11 cellular contexts compared by ENCODE assay signal in the genomic region with DNA sequence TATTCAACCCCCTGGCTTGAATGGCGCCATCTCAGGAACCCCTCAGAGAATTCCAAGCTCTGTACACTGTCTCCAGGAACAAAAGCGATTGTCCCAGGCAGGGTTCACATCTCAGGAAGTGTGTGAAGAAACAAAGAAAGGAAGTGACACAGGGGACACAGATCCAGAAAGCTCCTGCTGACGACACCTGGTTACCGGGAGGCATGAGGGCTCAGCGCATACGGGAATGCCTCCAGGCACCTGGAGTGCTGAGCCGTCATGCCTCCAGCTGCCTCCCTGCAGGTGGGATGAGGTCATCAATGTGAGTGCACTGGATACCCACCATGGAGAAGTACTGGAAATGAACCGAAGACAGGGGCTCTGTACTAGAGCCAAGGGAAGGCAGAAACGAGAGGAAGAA. TPM values are rescaled to one million over a fixed set of nuclear protein-coding genes. Genes with fewer than 3 reads are reported as not detected.
DNase-seq lines count a peak whose midpoint lies in the region; ATAC-seq and TF ChIP-seq lines count a peak whose summit lies in the region.
"Had no signal": no experiment of that assay in that cellular context is flagged by ENCODE, and none has a peak within 500 bp of the region (broad histone marks: within the 10 kb centered on the region; RNA-seq: fewer than 3 reads in every experiment).

No MANE protein-coding gene starts in this region.

- H3K4me3 ChIP-seq in BLaER1 treated with 17β-estradiol and CSF1 and Interleukin-3, amounts not matched to agents 10 nM and 100 nM = no peak overlapping the region
- H3K4me3 ChIP-seq in HUES48 (ENCODE audit: low read depth, low read length) (no peak overlapping the region), liver (ENCODE audit: low read depth in 1 of 3, low read length in 3 of 3) (no peak overlapping the region)

- peaks cover 59 to 96% (median 90%) of the 10 kb centered on the region in 10 experiments for H3K4me1 ChIP-seq in BLaER1 treated with 17β-estradiol and CSF1 and Interleukin-3, amounts not matched to agents 10 nM and 100 nM
- H3K4me1 ChIP-seq in HUES48 (ENCODE audit: control insufficient read depth, insufficient read depth, low read length) = peaks cover 44% of the 10 kb centered on the region
- H3K4me1 ChIP-seq in liver (ENCODE audit: control insufficient read depth in 4 of 4, insufficient read depth in 4 of 4, low read length in 3 of 4) = peaks cover 9 to 62% (median 50%) of the 10 kb centered on the region in 4 donors

- no peak for DNase-seq in NCI-H1092 treated with DMSO at 0.1 percent for 48 hours (lab: John Stamatoyannopoulos, UW)
- no peak for DNase-seq in HCEC 1CT
- no peak for DNase-seq in nephron progenitor cell
- DNase-seq: activated B cell treated with CpG ODN at 0.5 μM for 24 hours, occipital lobe had no signal

- peak overlapping the region in 6 of 11 experiments; percentile 73 to 88 (median 80); a peak in 10 of 22 replicates for H3K27ac ChIP-seq in BLaER1 treated with 17β-estradiol and CSF1 and Interleukin-3, amounts not matched to agents 10 nM and 100 nM
- H3K27ac ChIP-seq in HUES48 (ENCODE audit: low read depth, low read length) (peak overlapping the region; percentile 57), liver (ENCODE audit: low read depth in 1 of 2, low read length in 2 of 2) (peak overlapping the region; percentile 15 to 57)

- peaks cover 0 to 28% (median 3%) of the 10 kb centered on the region in 11 experiments; a peak in 4 of 22 replicates for H3K36me3 ChIP-seq in BLaER1 treated with 17β-estradiol and CSF1 and Interleukin-3, amounts not matched to agents 10 nM and 100 nM
- no peaks in the 10 kb centered on the region for H3K36me3 ChIP-seq in HUES48 (ENCODE audit: control insufficient read depth, insufficient read depth, low read length)
- peaks cover 0 to 3% (median 0%) of the 10 kb centered on the region in 4 donors for H3K36me3 ChIP-seq in liver (ENCODE audit: control insufficient read depth in 4 of 4, insufficient read depth in 3 of 4, low read depth in 1 of 4, low read length in 3 of 4)

- H3K4me3 Mint-ChIP-seq in activated naive CD8-positive, alpha-beta T cell = no peak overlapping the region
- H3K4me3 Mint-ChIP-seq in nephron progenitor cell = no peak overlapping the region
- H3K4me3 Mint-ChIP-seq: activated B cell treated with CpG ODN at 0.5 μM for 24 hours had no signal

- 85% methylated on average over 9 of the region's 9 CpGs for WGBS in liver

- peaks cover 0 to 8% (median 0%) of the 10 kb centered on the region in 11 experiments; a peak in 2 of 22 replicates for H4K20me1 ChIP-seq in BLaER1 treated with 17β-estradiol and CSF1 and Interleukin-3, amounts not matched to agents 10 nM and 100 nM

- peaks cover 0 to 5% (median 0%) of the 10 kb centered on the region in 11 experiments; a peak in 3 of 22 replicates for H3K27me3 ChIP-seq in BLaER1 treated with 17β-estradiol and CSF1 and Interleukin-3, amounts not matched to agents 10 nM and 100 nM
- H3K27me3 ChIP-seq in HUES48 (ENCODE audit: control insufficient read depth, insufficient read depth, low read length) (no peaks in the 10 kb centered on the region), liver (ENCODE audit: control insufficient read depth in 4 of 4, insufficient read depth in 4 of 4, low read length in 3 of 4) (no peaks in the 10 kb centered on the region)

- ATAC-seq in GM18517 (IDR thresholded peaks at IDR 0.05; ENCODE audit: unreplicated experiment) = no peak
- ATAC-seq: HCT116 had no signal

- H3K4me2 ChIP-seq in BLaER1 treated with 17β-estradiol and CSF1 and Interleukin-3, amounts not matched to agents 10 nM and 100 nM = peak overlapping the region; percentile 74 to 95 (median 93); a peak in 21 of 22 replicates

- no peaks in the 10 kb centered on the region for H3K27me3 Mint-ChIP-seq in activated naive CD8-positive, alpha-beta T cell
- H3K27me3 Mint-ChIP-seq in nephron progenitor cell (ENCODE audit: low read depth, poor library complexity) = peaks cover 6% of the 10 kb centered on the region
- H3K27me3 Mint-ChIP-seq: activated B cell treated with CpG ODN at 0.5 μM for 24 hours had no signal

- peak overlapping the region; percentile 94 for H3K27ac Mint-ChIP-seq in activated naive CD8-positive, alpha-beta T cell
- H3K27ac Mint-ChIP-seq in nephron progenitor cell = no peak overlapping the region
- H3K27ac Mint-ChIP-seq: activated B cell treated with CpG ODN at 0.5 μM for 24 hours had no signal

- H3K9ac ChIP-seq in BLaER1 treated with 17β-estradiol and CSF1 and Interleukin-3, amounts not matched to agents 10 nM and 100 nM = peak overlapping the region in 1 of 11 experiments; percentile 73; a peak in 1 of 22 replicates
- H3K9ac ChIP-seq in HUES48 (ENCODE audit: low read depth, low read length) = no peak overlapping the region
- no peak overlapping the region for H3K9ac ChIP-seq in liver (ENCODE audit: low read depth in 1 of 2, low read length in 2 of 2)

- peaks cover 58% of the 10 kb centered on the region for H3K4me1 Mint-ChIP-seq in activated naive CD8-positive, alpha-beta T cell (ENCODE audit: low read depth)
- peaks cover 61% of the 10 kb centered on the region for H3K4me1 Mint-ChIP-seq in nephron progenitor cell

- no peaks in the 10 kb centered on the region for H3K9me3 ChIP-seq in BLaER1 treated with 17β-estradiol and CSF1 and Interleukin-3, amounts not matched to agents 10 nM and 100 nM (replicated peaks in 1 of 11)
- H3K9me3 ChIP-seq in HUES48 (ENCODE audit: control insufficient read depth, insufficient read depth, low read length) (no peaks in the 10 kb centered on the region), liver (ENCODE audit: control insufficient read depth in 4 of 4, low read length in 3 of 4) (no peaks in the 10 kb centered on the region)

- TF ChIP-seq CTCF in liver (IDR thresholded peaks at IDR 0.05; ENCODE audit: low read depth, low read length, missing input control) = no peak
- TF ChIP-seq CTCF in nephron progenitor cell (IDR thresholded peaks at IDR 0.05) = no peak

- no peak for TF ChIP-seq RAD21 in liver (IDR thresholded peaks at IDR 0.05)

- H3K9me3 Mint-ChIP-seq in activated naive CD8-positive, alpha-beta T cell (ENCODE audit: low read depth) = no peaks in the 10 kb centered on the region
- H3K9me3 Mint-ChIP-seq in nephron progenitor cell = no peaks in the 10 kb centered on the region
- H3K9me3 Mint-ChIP-seq: activated B cell treated with CpG ODN at 0.5 μM for 24 hours had no signal

- no peaks in the 10 kb centered on the region for H3K36me3 Mint-ChIP-seq in activated naive CD8-positive, alpha-beta T cell
- no peaks in the 10 kb centered on the region for H3K36me3 Mint-ChIP-seq in nephron progenitor cell (ENCODE audit: low read depth)

TF ChIP-seq in liver, 16 proteins besides CTCF, POLR2A, EP300 and RAD21:
- peak; percentile 23 for TF ChIP-seq NR2F2 (IDR thresholded peaks at IDR 0.05)
- no peak for TF ChIP-seq RXRA (IDR thresholded peaks at IDR 0.05)
- TF ChIP-seq FOXA1 (IDR thresholded peaks at IDR 0.05) = no peak
- TF ChIP-seq YY1 (IDR thresholded peaks at IDR 0.05) = no peak
- TF ChIP-seq HNF4G (IDR thresholded peaks at IDR 0.05) = no peak

RNA-seq across cellular contexts. Expression of a gene that starts 45.5 kb away (rescaled TPM):
- total RNA-seq in liver = 10 to 100 TPM in 1 of 2 donors, 1 to 10 TPM in 1; 1.3 to 28.4 TPM
- polyA plus RNA-seq in liver = 1 to 10 TPM; 3.6 to 6.6 TPM
